In the genomic region with DNA sequence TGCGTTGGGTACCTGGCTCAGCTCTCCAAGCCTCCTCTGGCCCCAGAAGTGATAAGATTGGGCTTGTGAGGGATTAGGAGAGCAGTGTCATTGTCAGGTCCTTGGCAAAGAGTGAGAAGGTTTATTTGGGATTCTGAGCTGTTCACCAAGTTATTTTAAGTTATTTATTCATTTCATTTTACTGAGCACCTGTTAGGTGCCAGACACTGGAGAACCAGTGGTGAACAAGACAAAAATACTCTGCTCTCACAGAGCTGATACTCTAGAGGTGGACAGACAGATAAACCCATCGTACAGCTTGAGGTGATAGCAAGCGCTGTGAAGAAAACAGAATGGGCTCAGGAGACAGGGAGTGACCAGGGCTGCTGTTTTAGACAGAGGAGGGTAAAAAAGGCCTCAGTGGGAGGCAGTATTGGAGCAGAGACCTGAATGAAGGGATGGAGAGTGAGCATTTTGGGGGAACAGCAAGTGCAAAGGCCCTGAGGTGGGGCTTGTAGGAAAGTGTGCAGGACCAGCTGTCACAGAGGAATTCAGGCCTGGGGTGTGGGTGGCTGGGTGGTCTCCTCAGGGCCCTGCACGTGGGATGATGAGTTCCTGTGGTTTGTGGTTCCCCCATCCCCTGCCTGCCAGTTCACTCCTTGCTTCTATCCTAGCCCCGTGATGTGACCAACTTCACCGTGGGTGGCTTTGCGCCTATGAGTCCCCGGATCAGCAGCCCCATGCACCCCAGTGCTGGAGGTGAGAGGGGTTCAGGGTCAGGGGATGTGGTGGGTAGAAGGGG, we compare ENCODE assay signal across 27 cellular contexts. TPM values are rescaled to one million over a fixed set of nuclear protein-coding genes. Genes with fewer than 3 reads are reported as not detected.
A peak's percentile ranks its signal among the peaks of the same experiment; 100 is the strongest.
DNase-seq lines count a peak whose midpoint lies in the region; ATAC-seq, FAIRE-seq and TF ChIP-seq lines count a peak whose summit lies in the region.
"Had no signal": no experiment of that assay in that cellular context is flagged by ENCODE, and none has a peak within 500 bp of the region (broad histone marks: within the 10 kb centered on the region; RNA-seq: fewer than 3 reads in every experiment).

No MANE protein-coding gene starts in this region.

- TF ChIP-seq CTCF in A549 (IDR thresholded peaks at IDR 0.05) (no peak), left ventricle myocardium inferior (IDR thresholded peaks at IDR 0.05; ENCODE audit: borderline replicate concordance) (no peak), dorsolateral prefrontal cortex (IDR thresholded peaks at IDR 0.05 in 54 of 56, conservative IDR thresholded peaks at IDR 0.05 in 2 of 56; ENCODE audit: low read depth in 1 of 56, partially characterized antibody in 56 of 56) (no peak)

- TF ChIP-seq EP300 in A549 (IDR thresholded peaks at IDR 0.05), result no peak

- H3K4me3 ChIP-seq in A549, result no peak overlapping the region
- H3K4me3 ChIP-seq in CD4-positive, alpha-beta memory T cell (ENCODE audit: low read length in 2 of 2), result no peak overlapping the region
- H3K4me3 ChIP-seq in left ventricle myocardium inferior, result no peak overlapping the region
- H3K4me3 ChIP-seq in dorsolateral prefrontal cortex, result no peak overlapping the region
- H3K4me3 ChIP-seq: esophagus squamous epithelium, Peyer's patch, right lobe of liver, SJSA1, tibial nerve had no signal

- TF ChIP-seq POLR2A in A549 (IDR thresholded peaks at IDR 0.05; ENCODE audit: low read length), result no peak

- DNase-seq in A549 (ENCODE audit: low read depth in 1 of 2, low spot score in 1 of 2) (no peak), NCI-H1930 (lab: John Stamatoyannopoulos, UW) (no peak), left ventricle myocardium inferior (no peak), dorsolateral prefrontal cortex (no peak)
- DNase-seq in CD4-positive, alpha-beta memory T cell, result no peak
- no peak for DNase-seq in natural killer cell treated with Interleukin-12 subunit alpha and Interleukin-12 subunit beta and Interleukin-15 and Interleukin-18, amount 100 ng/mL, for 72 hours (ENCODE audit: low spot score)
- DNase-seq: activated CD8-positive, alpha-beta memory T cell treated with anti-CD3 and anti-CD28 coated beads for 24 hours; activated gamma-delta T cell treated with Interleukin-2 at 50 U/mL for 16 hours; effector memory CD4-positive, alpha-beta T cell; esophagus squamous epithelium; H7; kidney glomerular epithelial cell; naive B cell; NCI-H1048; NCI-H510A; Peyer's patch; right lobe of liver; stimulated activated naive CD4-positive, alpha-beta T cell; T-helper 2 cell had no signal

- peak overlapping the region in 5 of 7 donors; percentile 48 to 85 (median 57) for H3K27ac Mint-ChIP-seq in CD4-positive, alpha-beta memory T cell
- H3K27ac Mint-ChIP-seq in activated naive CD8-positive, alpha-beta T cell, result peak overlapping the region; percentile 68
- peak overlapping the region; percentile 54 to 63 for H3K27ac Mint-ChIP-seq in natural killer cell treated with Interleukin-12 subunit alpha and Interleukin-12 subunit beta and Interleukin-15 and Interleukin-18, amount 100 ng/mL, for 72 hours

- no peaks in the 10 kb centered on the region for H3K27me3 Mint-ChIP-seq in CD4-positive, alpha-beta memory T cell
- H3K27me3 Mint-ChIP-seq in activated naive CD8-positive, alpha-beta T cell, result no peaks in the 10 kb centered on the region
- H3K27me3 Mint-ChIP-seq in natural killer cell treated with Interleukin-12 subunit alpha and Interleukin-12 subunit beta and Interleukin-15 and Interleukin-18, amount 100 ng/mL, for 72 hours, result no peaks in the 10 kb centered on the region
- H3K27me3 Mint-ChIP-seq: naive B cell had no signal

- no peak overlapping the region for H3K4me3 Mint-ChIP-seq in CD4-positive, alpha-beta memory T cell
- no peak overlapping the region for H3K4me3 Mint-ChIP-seq in activated naive CD8-positive, alpha-beta T cell
- H3K4me3 Mint-ChIP-seq in natural killer cell treated with Interleukin-12 subunit alpha and Interleukin-12 subunit beta and Interleukin-15 and Interleukin-18, amount 100 ng/mL, for 72 hours, result no peak overlapping the region
- H3K4me3 Mint-ChIP-seq: naive B cell had no signal

- H3K36me3 ChIP-seq in CD4-positive, alpha-beta memory T cell (ENCODE audit: insufficient read depth, low read length), result peaks cover 84% of the 10 kb centered on the region
- peaks cover 93% of the 10 kb centered on the region for H3K36me3 ChIP-seq in left ventricle myocardium inferior

- H3K36me3 Mint-ChIP-seq in CD4-positive, alpha-beta memory T cell, result peaks cover 65 to 84% of the 10 kb centered on the region in 2 donors
- H3K36me3 Mint-ChIP-seq in activated naive CD8-positive, alpha-beta T cell, result peaks cover 7% of the 10 kb centered on the region
- H3K36me3 Mint-ChIP-seq in natural killer cell treated with Interleukin-12 subunit alpha and Interleukin-12 subunit beta and Interleukin-15 and Interleukin-18, amount 100 ng/mL, for 72 hours, result peaks cover 14% of the 10 kb centered on the region

- ATAC-seq in A549, result no peak
- ATAC-seq in natural killer cell treated with Interleukin-12 subunit alpha and Interleukin-12 subunit beta and Interleukin-15 and Interleukin-18, amount 100 ng/mL, for 72 hours, result no peak
- ATAC-seq: right lobe of liver had no signal

- no peak for TF ChIP-seq RAD21 in A549 (conservative IDR thresholded peaks at IDR 0.05 in 1 of 2, IDR thresholded peaks at IDR 0.05 in 1 of 2)

- H3K4me1 ChIP-seq in A549 (peaks cover 26% of the 10 kb centered on the region), left ventricle myocardium inferior (peaks cover 11% of the 10 kb centered on the region)
- H3K4me1 ChIP-seq in CD4-positive, alpha-beta memory T cell (ENCODE audit: insufficient read depth, low read length), result no peaks in the 10 kb centered on the region
- H3K4me1 ChIP-seq: esophagus squamous epithelium, parathyroid adenoma, Peyer's patch, right lobe of liver, SJSA1, tibial nerve had no signal

- H3K27ac ChIP-seq in A549, result no peak overlapping the region
- H3K27ac ChIP-seq in CD4-positive, alpha-beta memory T cell (ENCODE audit: low read depth, low read length), result no peak overlapping the region
- no peak overlapping the region for H3K27ac ChIP-seq in left ventricle myocardium inferior (replicated peaks)
- H3K27ac ChIP-seq in dorsolateral prefrontal cortex, result no peak overlapping the region
- H3K27ac ChIP-seq: esophagus squamous epithelium, KMS-11, parathyroid adenoma, Peyer's patch, right lobe of liver, SJSA1, tibial nerve, VCaP had no signal

- H3K9me3 Mint-ChIP-seq in CD4-positive, alpha-beta memory T cell, result no peaks in the 10 kb centered on the region
- H3K9me3 Mint-ChIP-seq in activated naive CD8-positive, alpha-beta T cell (ENCODE audit: low read depth), result no peaks in the 10 kb centered on the region
- H3K9me3 Mint-ChIP-seq in natural killer cell treated with Interleukin-12 subunit alpha and Interleukin-12 subunit beta and Interleukin-15 and Interleukin-18, amount 100 ng/mL, for 72 hours, result no peaks in the 10 kb centered on the region
- H3K9me3 Mint-ChIP-seq: naive B cell had no signal

- no peaks in the 10 kb centered on the region for H3K9me3 ChIP-seq in A549
- H3K9me3 ChIP-seq in CD4-positive, alpha-beta memory T cell (ENCODE audit: control insufficient read depth in 1 of 2, low read length in 2 of 2), result no peaks in the 10 kb centered on the region
- H3K9me3 ChIP-seq in left ventricle myocardium inferior (replicated peaks), result no peaks in the 10 kb centered on the region
- H3K9me3 ChIP-seq: esophagus squamous epithelium, Peyer's patch, right lobe of liver, SJSA1, tibial nerve had no signal

- H3K4me1 Mint-ChIP-seq in CD4-positive, alpha-beta memory T cell, result peaks cover 0 to 6% (median 4%) of the 10 kb centered on the region in 4 donors
- peaks cover 18% of the 10 kb centered on the region for H3K4me1 Mint-ChIP-seq in activated naive CD8-positive, alpha-beta T cell (ENCODE audit: low read depth)
- H3K4me1 Mint-ChIP-seq in natural killer cell treated with Interleukin-12 subunit alpha and Interleukin-12 subunit beta and Interleukin-15 and Interleukin-18, amount 100 ng/mL, for 72 hours (ENCODE audit: low read depth in 2 of 2), result peaks cover 11 to 12% of the 10 kb centered on the region in 2 donors

- intact Hi-C loops in CD4-positive, alpha-beta memory T cell (cut with micrococcal nuclease), result no loop called here
- intact Hi-C loops in left ventricle myocardium inferior (cut with micrococcal nuclease) (no loop called here), dorsolateral prefrontal cortex (cut with DNase I) (loop anchor here in 1 of 2 donors (5.0 kb wide), 1 partner anchor 60 kb away; the partner anchor contains the start of gene EID2B)

- POLR2A ChIA-PET in A549 (lab: Yijun Ruan, JAX), result interaction anchor here (1.6 kb wide), 1 partner anchor 36 kb away, joined by 9 read pairs; the partner anchor contains the start of gene RPS16
- POLR2A ChIA-PET in CD4-positive, alpha-beta memory T cell (lab: Charles Lee; ENCODE audit: partially characterized antibody), result interaction anchor here (0.7 to 1.3 kb wide), 4 partner anchors 8 to 38 kb away, joined by 3 read pairs; partner anchors contain the start of genes RPS16 and SUPT5H

- 91% methylated on average over 8 of the region's 8 CpGs for WGBS in A549 (ENCODE audit: missing lambda C conversion rate)

- H3K27me3 ChIP-seq in CD4-positive, alpha-beta memory T cell (ENCODE audit: insufficient read depth, low read length), result no peaks in the 10 kb centered on the region
- H3K27me3 ChIP-seq in left ventricle myocardium inferior (ENCODE audit: low read depth), result no peaks in the 10 kb centered on the region
- no peaks in the 10 kb centered on the region for H3K27me3 ChIP-seq in dorsolateral prefrontal cortex
- H3K27me3 ChIP-seq: esophagus squamous epithelium, Peyer's patch, right lobe of liver, SJSA1, tibial nerve had no signal

- CTCF ChIA-PET in A549 (lab: Yijun Ruan, JAX), result interaction anchor here (0.7 to 21.9 kb wide), 13 partner anchors 8 to 200 kb away, joined by 3 to 305 read pairs (median 4); partner anchors contain the start of genes DLL3, EID2, EID2B and SUPT5H
- CTCF ChIA-PET in CD4-positive, alpha-beta memory T cell (lab: Charles Lee; ENCODE audit: partially characterized antibody), result interaction anchor here (0.9 to 1.0 kb wide), 2 partner anchors 10 to 61 kb away, joined by 4 to 5 read pairs; partner anchors contain the start of gene EID2B

- H3K4me2 ChIP-seq in A549, result no peak overlapping the region
- H3K4me2 ChIP-seq: KMS-11 had no signal

- FAIRE-seq in A549 (lab: Jason Lieb, UNC), result no peak
- FAIRE-seq: astrocyte had no signal

RNA-seq across cellular contexts. Expression of gene TIMM50, which starts 8.7 kb away (rescaled TPM):
- polyA plus RNA-seq in A549 (2011; rRNA removed) (234 and 246 TPM in 2 replicates), A549 (2017; fragmentation: RNase III; extraction: RNeasy Plus Mini Kit Qiagen cat#74134 plus additional on column Dnase treatment) (196 to 206 TPM (median 204 TPM) in 3 replicates)
- 370 and 374 TPM in 2 replicates for polyA plus RNA-seq in A549 (2012; cell fraction: cytosol; rRNA removed)
- polyA plus RNA-seq in A549 (2012; cell fraction: nucleus; rRNA removed), result 384 and 439 TPM in 2 replicates
- polyA minus RNA-seq in A549 (2011; rRNA and poly(A)+ RNA removed), result 284 and 290 TPM in 2 replicates
- total RNA-seq in CD4-positive, alpha-beta memory T cell, result 10 to 100 TPM; 47.2 to 49.6 TPM
- polyA plus RNA-seq in CD4-positive, alpha-beta memory T cell, result 10 to 100 TPM; 39.1 to 50.4 TPM
- 100 to 1,000 TPM in 1 of 2 donors, 10 to 100 TPM in 1; 74.0 to 133 TPM for total RNA-seq in natural killer cell treated with Interleukin-12 subunit alpha and Interleukin-12 subunit beta and Interleukin-15 and Interleukin-18, amount 100 ng/mL, for 72 hours
- total RNA-seq in left ventricle myocardium inferior (73.8 TPM), dorsolateral prefrontal cortex (10 to 100 TPM; 62.0 to 99.4 (median 80.0) TPM)

RNA-seq across cellular contexts. Expression of gene SUPT5H, which starts 26.6 kb away (rescaled TPM):
- polyA plus RNA-seq in A549 (2011; rRNA removed) (133 and 186 TPM in 2 replicates), A549 (2017; fragmentation: RNase III; extraction: RNeasy Plus Mini Kit Qiagen cat#74134 plus additional on column Dnase treatment) (200 to 223 TPM (median 222 TPM) in 3 replicates)
- polyA plus RNA-seq in A549 (2012; cell fraction: cytosol; rRNA removed), result 147 and 165 TPM in 2 replicates
- 393 and 418 TPM in 2 replicates for polyA plus RNA-seq in A549 (2012; cell fraction: nucleus; rRNA removed)
- polyA minus RNA-seq in A549 (2011; rRNA and poly(A)+ RNA removed), result 133 and 149 TPM in 2 replicates
- total RNA-seq in CD4-positive, alpha-beta memory T cell, result 100 to 1,000 TPM; 234 to 236 TPM
- polyA plus RNA-seq in CD4-positive, alpha-beta memory T cell, result 100 to 1,000 TPM in 1 of 2 donors, 10 to 100 TPM in 1; 47.4 to 111 TPM
- 100 to 1,000 TPM; 164 to 192 TPM for total RNA-seq in natural killer cell treated with Interleukin-12 subunit alpha and Interleukin-12 subunit beta and Interleukin-15 and Interleukin-18, amount 100 ng/mL, for 72 hours
- total RNA-seq in left ventricle myocardium inferior (91.4 TPM), dorsolateral prefrontal cortex (100 to 1,000 TPM; 107 to 178 (median 128) TPM)

RNA-seq across cellular contexts. Expression of gene DLL3, which starts 26.8 kb away (rescaled TPM):
- polyA plus RNA-seq in A549 (2011; rRNA removed) (6.8 and 8.3 TPM in 2 replicates), A549 (2017; fragmentation: RNase III; extraction: RNeasy Plus Mini Kit Qiagen cat#74134 plus additional on column Dnase treatment) (6.7 TPM in 3 replicates)
- 14.9 and 18.9 TPM in 2 replicates for polyA plus RNA-seq in A549 (2012; cell fraction: cytosol; rRNA removed)
- polyA plus RNA-seq in A549 (2012; cell fraction: nucleus; rRNA removed), result 10.6 and 11.5 TPM in 2 replicates
- polyA minus RNA-seq in A549 (2011; rRNA and poly(A)+ RNA removed), result 3.3 and 3.5 TPM in 2 replicates
- total RNA-seq in CD4-positive, alpha-beta memory T cell, result under 1 TPM in 1 of 2 experiments, not detected in 1; 0.14 TPM
- under 1 TPM; 0.16 to 0.19 TPM for polyA plus RNA-seq in CD4-positive, alpha-beta memory T cell
- total RNA-seq in natural killer cell treated with Interleukin-12 subunit alpha and Interleukin-12 subunit beta and Interleukin-15 and Interleukin-18, amount 100 ng/mL, for 72 hours, result under 1 TPM; 0.21 to 0.92 TPM
- total RNA-seq in left ventricle myocardium inferior (not detected), dorsolateral prefrontal cortex (1 to 10 TPM; 1.7 to 7.8 (median 3.7) TPM)
- total RNA-seq: esophagus squamous epithelium, right lobe of liver, tibial nerve had no signal

RNA-seq across cellular contexts. Expression of gene RPS16, which starts 36.2 kb away (rescaled TPM):
- polyA plus RNA-seq in A549 (2011; rRNA removed) (4,855 and 5,722 TPM in 2 replicates), A549 (2017; fragmentation: RNase III; extraction: RNeasy Plus Mini Kit Qiagen cat#74134 plus additional on column Dnase treatment) (4,280 to 4,348 TPM (median 4,297 TPM) in 3 replicates)
- polyA plus RNA-seq in A549 (2012; cell fraction: cytosol; rRNA removed), result 15,003 and 17,959 TPM in 2 replicates
- polyA plus RNA-seq in A549 (2012; cell fraction: nucleus; rRNA removed), result 8,488 and 9,467 TPM in 2 replicates
- polyA minus RNA-seq in A549 (2011; rRNA and poly(A)+ RNA removed), result 5,249 and 5,947 TPM in 2 replicates
- total RNA-seq in CD4-positive, alpha-beta memory T cell, result 1,000 to 10,000 TPM; 4,061 to 4,227 TPM
- polyA plus RNA-seq in CD4-positive, alpha-beta memory T cell, result 1,000 to 10,000 TPM; 1,590 to 2,052 TPM
- 1,000 to 10,000 TPM; 1,544 to 1,854 TPM for total RNA-seq in natural killer cell treated with Interleukin-12 subunit alpha and Interleukin-12 subunit beta and Interleukin-15 and Interleukin-18, amount 100 ng/mL, for 72 hours
- total RNA-seq in left ventricle myocardium inferior (1,107 TPM), dorsolateral prefrontal cortex (100 to 1,000 TPM; 365 to 780 (median 506) TPM)

RNA-seq across cellular contexts. Expression of gene SELENOV, which starts 43.0 kb away (rescaled TPM):
- polyA plus RNA-seq in A549 (2011; rRNA removed) (not detected in 2 replicates), A549 (2017; fragmentation: RNase III; extraction: RNeasy Plus Mini Kit Qiagen cat#74134 plus additional on column Dnase treatment) (not detected in 3 replicates)
- not detected in 2 replicates for polyA plus RNA-seq in A549 (2012; cell fraction: cytosol; rRNA removed)
- 0.06 and 0.10 TPM in 2 replicates for polyA plus RNA-seq in A549 (2012; cell fraction: nucleus; rRNA removed)
- polyA minus RNA-seq in A549 (2011; rRNA and poly(A)+ RNA removed), result not detected in 2 replicates
- total RNA-seq in CD4-positive, alpha-beta memory T cell, result not detected
- polyA plus RNA-seq in CD4-positive, alpha-beta memory T cell, result not detected
- total RNA-seq in natural killer cell treated with Interleukin-12 subunit alpha and Interleukin-12 subunit beta and Interleukin-15 and Interleukin-18, amount 100 ng/mL, for 72 hours, result not detected
- total RNA-seq in left ventricle myocardium inferior (not detected), dorsolateral prefrontal cortex (1 to 10 TPM in 12 of 120 experiments, under 1 TPM in 22, not detected in 86; 0.28 to 2.7 (median 0.81) TPM)
- total RNA-seq: astrocyte, cerebellum, esophagus squamous epithelium, Peyer's patch, right lobe of liver, SJSA1, tibial nerve had no signal
